Comparison of ENCODE assay signal across 17 cellular contexts in the genomic region with DNA sequence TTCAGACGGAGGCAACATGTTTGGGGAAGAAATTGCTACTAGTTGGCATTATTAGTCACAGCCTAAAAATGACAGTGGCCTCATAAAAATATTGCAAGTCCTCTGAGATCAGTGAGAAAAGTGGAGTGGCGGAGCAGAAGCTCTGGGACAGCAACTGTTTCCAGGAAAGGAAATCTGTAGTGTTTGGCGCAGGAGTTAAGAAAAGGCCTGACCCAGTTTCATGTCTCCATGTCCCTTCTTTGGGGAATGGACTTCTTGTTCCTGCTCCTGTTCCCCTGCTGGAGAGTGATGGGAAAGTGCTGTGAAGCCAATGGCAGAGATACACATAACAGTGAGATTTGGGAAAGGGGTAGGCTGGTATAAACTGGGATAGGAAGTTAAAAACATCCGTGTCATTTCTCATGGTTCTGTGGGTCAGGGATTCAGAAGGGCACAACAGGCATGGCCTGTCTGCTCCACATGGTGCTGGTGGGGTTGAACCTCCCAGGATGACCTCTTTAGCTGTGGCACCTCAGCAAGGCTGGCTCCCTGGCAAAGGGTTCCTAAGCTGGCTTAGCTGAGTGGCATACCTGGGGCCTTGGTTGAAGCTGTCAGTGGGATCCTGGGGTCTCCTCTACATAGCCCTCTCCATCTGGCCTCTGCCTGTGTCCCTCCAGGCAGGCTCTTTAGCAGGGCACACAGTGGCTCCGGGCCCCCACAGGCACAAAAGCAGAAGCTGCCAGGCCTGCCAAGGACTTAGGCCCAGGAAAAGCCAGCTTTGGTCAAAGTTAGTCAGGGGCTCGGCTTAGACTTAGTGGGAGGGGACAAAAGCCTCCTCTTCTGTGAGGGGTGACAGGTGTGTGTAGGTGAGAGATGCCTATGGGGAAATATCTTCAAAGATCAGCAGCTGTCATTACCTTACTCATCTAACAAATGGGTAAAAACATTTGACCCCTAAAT.
"Had no signal": no experiment of that assay in that cellular context is flagged by ENCODE, and none has a peak within 500 bp of the region (broad histone marks: within the 10 kb centered on the region; RNA-seq: fewer than 3 reads in every experiment).

No MANE protein-coding gene starts in this region.

- ATAC-seq: activated CD4-positive, CD25-positive, alpha-beta regulatory T cell treated with anti-CD3 and anti-CD28 coated beads, Interleukin-2, amount 50 U/mL, for 24 hours; left colon; naive thymus-derived CD4-positive, alpha-beta T cell; stimulated activated naive CD8-positive, alpha-beta T cell treated with anti-CD3 and anti-CD28 coated beads, Interleukin-15, Interleukin-2, amounts not matched to agents 100 U/mL and 50 U/mL, for 24 hours; T-cell had no signal

- DNase-seq: activated effector memory CD4-positive, alpha-beta T cell treated with anti-CD3 and anti-CD28 coated beads, Interleukin-2, amount 50 U/mL, for 16 hours; activated T-cell treated with anti-CD3 and anti-CD28 coated beads, Interleukin-2, amount 50 U/mL, for 48 hours; adrenal gland; effector CD4-positive, alpha-beta T cell; foreskin melanocyte; left colon; naive thymus-derived CD4-positive, alpha-beta T cell; SK-N-SH; stimulated activated CD4-positive, alpha-beta T cell treated with anti-CD3 and anti-CD28 coated beads, Interleukin-4, amount 100 ng/mL, for 1 hour; stimulated activated naive CD8-positive, alpha-beta T cell treated with anti-CD3 and anti-CD28 coated beads, Interleukin-15, Interleukin-2, amounts not matched to agents 100 U/mL and 50 U/mL, for 24 hours; T-cell; T-helper 9 cell; transverse colon had no signal

- H3K9me3 ChIP-seq: adrenal gland, SK-N-SH, transverse colon had no signal

- H3K36me3 Mint-ChIP-seq: T-cell had no signal

- H3K4me2 ChIP-seq: SK-N-SH had no signal

- H3K27ac Mint-ChIP-seq: activated naive CD4-positive, alpha-beta T cell treated with anti-CD3 and anti-CD28 coated beads, Interleukin-2, amount 50 U/mL, for 24 hours; naive thymus-derived CD4-positive, alpha-beta T cell; T-cell had no signal

- H3K4me1 ChIP-seq: adrenal gland, transverse colon had no signal

- H3K9ac ChIP-seq: SK-N-SH had no signal

- H3K27ac ChIP-seq: adrenal gland, transverse colon had no signal

- H3K36me3 ChIP-seq: adrenal gland, transverse colon had no signal

- H3K9me2 ChIP-seq: SK-N-SH had no signal

- H3K4me3 Mint-ChIP-seq: activated naive CD4-positive, alpha-beta T cell treated with anti-CD3 and anti-CD28 coated beads, Interleukin-2, amount 50 U/mL, for 24 hours; central memory CD8-positive, alpha-beta T cell; naive thymus-derived CD4-positive, alpha-beta T cell; T-cell had no signal

- H3K4me1 Mint-ChIP-seq: activated naive CD4-positive, alpha-beta T cell treated with anti-CD3 and anti-CD28 coated beads, Interleukin-2, amount 50 U/mL, for 24 hours; central memory CD8-positive, alpha-beta T cell; T-cell had no signal

- H3K27me3 ChIP-seq: adrenal gland, transverse colon had no signal

- H3K4me3 ChIP-seq: adrenal gland, coronary artery, transverse colon had no signal
